Comparison of ENCODE assay signal across 24 cellular contexts in genomic region chr1:2859219-2859880, GRCh38. TPM values are rescaled to one million over a fixed set of nuclear protein-coding genes. Genes with fewer than 3 reads are reported as not detected.
DNase-seq lines count a peak whose midpoint lies in the region; ATAC-seq, FAIRE-seq and TF ChIP-seq lines count a peak whose summit lies in the region.
"Had no signal": no experiment of that assay in that cellular context is flagged by ENCODE, and none has a peak within 500 bp of the region (broad histone marks: within the 10 kb centered on the region; RNA-seq: fewer than 3 reads in every experiment).

No MANE protein-coding gene starts in this region.

- H3K27me3 Mint-ChIP-seq in T-helper 17 cell, result no peaks in the 10 kb centered on the region
- peaks cover 0 to under 1% of the 10 kb centered on the region in 2 donors for H3K27me3 Mint-ChIP-seq in effector memory CD8-positive, alpha-beta T cell
- H3K27me3 Mint-ChIP-seq: CD4-positive, alpha-beta T cell; IgD-negative memory B cell had no signal

- ATAC-seq in T-helper 17 cell (no peak), GM21723 (IDR thresholded peaks at IDR 0.05; ENCODE audit: unreplicated experiment) (no peak)
- no peak for ATAC-seq in effector memory CD8-positive, alpha-beta T cell (replicated peaks)

- DNase-seq in GM12891 (ENCODE audit: insufficient read length, low spot score) (no peak), T-helper 17 cell (no peak), osteoblast (ENCODE audit: insufficient read length, low spot score, missing footprints) (peak; percentile 62), activated gamma-delta T cell (lab: John Stamatoyannopoulos, UW) (no peak), NCI-H345 (lab: John Stamatoyannopoulos, UW) (no peak), OCI-LY7 (ENCODE audit: low spot score) (no peak)
- no peak for DNase-seq in effector memory CD8-positive, alpha-beta T cell
- DNase-seq: Caco-2; CD4-positive, alpha-beta T cell; DMS 273 treated with DMSO at 0.1 percent for 48 hours; DMS79 treated with DMSO at 0.1 percent for 48 hours; GM23248; H9; Karpas-422; MV-4-11; NCI-H1694; NCI-H2081; NCI-H2171 treated with DMSO at 0.1 percent for 48 hours; NCI-H446 treated with DMSO at 0.1 percent for 48 hours; NCI-H526 treated with DMSO at 0.1 percent for 48 hours; SHP77 had no signal

- no peaks in the 10 kb centered on the region for H3K4me1 Mint-ChIP-seq in T-helper 17 cell
- peaks cover 0 to 3% of the 10 kb centered on the region in 2 donors for H3K4me1 Mint-ChIP-seq in effector memory CD8-positive, alpha-beta T cell (ENCODE audit: low read depth in 2 of 2)
- H3K4me1 Mint-ChIP-seq: H9 had no signal

- H3K4me1 ChIP-seq in osteoblast (ENCODE audit: insufficient read depth, low read length), result no peaks in the 10 kb centered on the region
- H3K4me1 ChIP-seq in OCI-LY7 (ENCODE audit: insufficient read depth, low read length, poor library complexity, severe bottlenecking), result no peaks in the 10 kb centered on the region
- H3K4me1 ChIP-seq: Caco-2 had no signal

- no peak overlapping the region for H3K27ac ChIP-seq in osteoblast (ENCODE audit: low read depth, low read length)
- no peak overlapping the region for H3K27ac ChIP-seq in OCI-LY7 (ENCODE audit: low read depth, low read length, poor library complexity, severe bottlenecking)
- H3K27ac ChIP-seq: BLaER1, GM23248 had no signal

- intact Hi-C loops in OCI-LY7 (cut with micrococcal nuclease; ENCODE audit: unreplicated experiment), result no loop called here

- no peak overlapping the region for H3K4me3 Mint-ChIP-seq in T-helper 17 cell
- no peak overlapping the region for H3K4me3 Mint-ChIP-seq in effector memory CD8-positive, alpha-beta T cell
- H3K4me3 Mint-ChIP-seq: CD4-positive, alpha-beta T cell; H9; IgD-negative memory B cell had no signal

- FAIRE-seq in GM12891 (lab: Jason Lieb, UNC), result peak; percentile 20

- CTCF ChIA-PET in OCI-LY7 (lab: Charles Lee; ENCODE audit: unreplicated experiment), result no interaction called here

- H3K4me3 ChIP-seq in osteoblast (ENCODE audit: insufficient read depth, low read length), result no peak overlapping the region
- H3K4me3 ChIP-seq in OCI-LY7 (ENCODE audit: low read depth, low read length, poor library complexity, severe bottlenecking), result no peak overlapping the region
- H3K4me3 ChIP-seq: BLaER1, GM23248 had no signal

- no peak overlapping the region for H3K4me2 ChIP-seq in osteoblast (ENCODE audit: insufficient read depth, low read length)
- H3K4me2 ChIP-seq in OCI-LY7 (ENCODE audit: low read length), result no peak overlapping the region
- H3K4me2 ChIP-seq: BLaER1 had no signal

- H3K9me3 Mint-ChIP-seq in effector memory CD8-positive, alpha-beta T cell, result no peaks in the 10 kb centered on the region
- H3K9me3 Mint-ChIP-seq: CD4-positive, alpha-beta T cell had no signal

- H3K36me3 ChIP-seq in osteoblast (ENCODE audit: insufficient read depth, low read length) (no peaks in the 10 kb centered on the region), OCI-LY7 (ENCODE audit: insufficient read depth, low read length) (no peaks in the 10 kb centered on the region)
- H3K36me3 ChIP-seq: BLaER1 had no signal

- TF ChIP-seq POLR2A in GM12891 (IDR thresholded peaks at IDR 0.05; ENCODE audit: low read depth, low read length), result no peak

- no peaks in the 10 kb centered on the region for H3K27me3 ChIP-seq in osteoblast (ENCODE audit: insufficient read depth, low read length)

- no peaks in the 10 kb centered on the region for H3K9me2 ChIP-seq in OCI-LY7 (ENCODE audit: insufficient read depth, low read length)

- no peak overlapping the region for H2AFZ ChIP-seq in osteoblast (ENCODE audit: low read length)
- no peak overlapping the region for H2AFZ ChIP-seq in OCI-LY7 (ENCODE audit: low read length)
- H2AFZ ChIP-seq: GM23248 had no signal

- H3K9me3 ChIP-seq in T-helper 17 cell (ENCODE audit: control insufficient read depth, low read length, poor library complexity, severe bottlenecking) (no peaks in the 10 kb centered on the region), osteoblast (ENCODE audit: low read depth, low read length) (no peaks in the 10 kb centered on the region), OCI-LY7 (ENCODE audit: low read length) (peaks cover 10% of the 10 kb centered on the region; the same call in 1 of the 2 replicates)
- H3K9me3 ChIP-seq: Caco-2 had no signal

- BruUV-seq in OCI-LY7 (replicated peaks; lab: Mats Ljungman, UMichigan), result no TSS peak

- no peaks in the 10 kb centered on the region for H4K20me1 ChIP-seq in osteoblast (ENCODE audit: insufficient read depth, low read length)
- H4K20me1 ChIP-seq in OCI-LY7 (ENCODE audit: insufficient read depth, low read length), result no peaks in the 10 kb centered on the region
- H4K20me1 ChIP-seq: BLaER1 had no signal

- no peak for TF ChIP-seq CTCF in osteoblast (IDR thresholded peaks at IDR 0.05; ENCODE audit: extremely low read depth, low read depth, low read length)
- TF ChIP-seq CTCF in OCI-LY7 (conservative IDR thresholded peaks at IDR 0.05; ENCODE audit: low read length), result no peak

- H3K79me2 ChIP-seq in osteoblast (ENCODE audit: insufficient read depth, low read length) (no peaks in the 10 kb centered on the region), OCI-LY7 (ENCODE audit: insufficient read depth, low read depth, low read length) (no peaks in the 10 kb centered on the region)

- POLR2A ChIA-PET in OCI-LY7 (lab: Charles Lee), result no interaction called here

- H3K27ac Mint-ChIP-seq in T-helper 17 cell, result peak overlapping the region; percentile 82
- H3K27ac Mint-ChIP-seq in effector memory CD8-positive, alpha-beta T cell, result peak overlapping the region; percentile 25 to 74
- H3K27ac Mint-ChIP-seq: CD4-positive, alpha-beta T cell; H9 had no signal

- no peaks in the 10 kb centered on the region for H3K36me3 Mint-ChIP-seq in T-helper 17 cell (ENCODE audit: low read depth)
- peaks cover 3% of the 10 kb centered on the region for H3K36me3 Mint-ChIP-seq in effector memory CD8-positive, alpha-beta T cell (ENCODE audit: insufficient read depth)
- H3K36me3 Mint-ChIP-seq: IgD-negative memory B cell had no signal

TF ChIP-seq in GM12891, 5 proteins besides CTCF, POLR2A, EP300 and RAD21:
- no peak for TF ChIP-seq SPI1 (IDR thresholded peaks at IDR 0.05; ENCODE audit: low read depth, low read length)
- no peak for TF ChIP-seq PAX5 (IDR thresholded peaks at IDR 0.05; ENCODE audit: insufficient read depth, low read length, severe bottlenecking)
- TF ChIP-seq POU2F2 (IDR thresholded peaks at IDR 0.05; ENCODE audit: low read depth, low read length), result no peak
- TF ChIP-seq POLR2AphosphoS5 (IDR thresholded peaks at IDR 0.05; ENCODE audit: low read depth, low read length), result no peak
- no peak for TF ChIP-seq TAF1 (IDR thresholded peaks at IDR 0.05; ENCODE audit: low read depth, low read length)

RNA-seq across cellular contexts. Expression of gene TTC34, which starts 57.9 kb away (rescaled TPM):
- 0.23 TPM for polyA plus RNA-seq in GM12891 (2012; ENCODE audit: low read depth, missing spikeins)
- total RNA-seq in T-helper 17 cell (1 to 10 TPM in 1 of 2 donors, under 1 TPM in 1; 0.94 to 1.1 TPM), osteoblast (0.29 and 0.36 TPM in 2 replicates), OCI-LY7 (2022) (2.2 TPM in 2 replicates)
- total RNA-seq in OCI-LY7 (2014; rRNA removed; shearing (Covaris generic)), result 0.77 and 1.1 TPM in 2 replicates
